Comparison of ENCODE assay signal across 33 cellular contexts in genomic region chr4:19117022-19117421, GRCh38.
"Had no signal": no experiment of that assay in that cellular context is flagged by ENCODE, and none has a peak within 500 bp of the region (broad histone marks: within the 10 kb centered on the region; RNA-seq: fewer than 3 reads in every experiment).

No MANE protein-coding gene starts in this region.

- H3K27ac ChIP-seq: adrenal gland, body of pancreas, brain microvascular endothelial cell, breast epithelium, VCaP had no signal

- DNase-seq: activated B cell treated with CpG ODN at 0.5 μM for 24 hours; activated CD4-positive, alpha-beta memory T cell treated with anti-CD3 and anti-CD28 coated beads for 36 hours; activated CD4-positive, alpha-beta T cell treated with anti-CD3 and anti-CD28 coated beads for 4 hours; activated CD4-positive, alpha-beta T cell treated with anti-CD3 and anti-CD28 coated beads, Interleukin-2, amount 10 ng/mL, durations not matched to agents 24 days and 14 days; activated CD4-positive, alpha-beta T cell treated with anti-CD3 and anti-CD28 coated beads, Interleukin-2, amount 50 U/mL, for 1 hour; activated CD4-positive, alpha-beta T cell treated with anti-CD3 and anti-CD28 coated beads, Interleukin-2, amount 50 U/mL, for 4 hours; activated CD4-positive, CD25-positive, alpha-beta regulatory T cell treated with anti-CD3 and anti-CD28 coated beads, Interleukin-2, amount 50 U/mL, for 72 hours; activated CD8-positive, alpha-beta memory T cell treated with anti-CD3 and anti-CD28 coated beads, Interleukin-2, amount 50 U/mL, for 4 hours; activated CD8-positive, alpha-beta T cell treated with anti-CD3 and anti-CD28 coated beads for 36 hours; activated effector memory CD4-positive, alpha-beta T cell treated with anti-CD3 and anti-CD28 coated beads, Interleukin-2, amount 50 U/mL, for 16 hours; activated gamma-delta T cell treated with Interleukin-2 at 50 U/mL for 16 hours; activated naive CD4-positive, alpha-beta T cell; activated naive CD4-positive, alpha-beta T cell treated with anti-CD3 and anti-CD28 coated beads for 36 hours; activated naive CD4-positive, alpha-beta T cell treated with anti-CD3 and anti-CD28 coated beads, Interleukin-2, amount 50 U/mL, for 16 hours; activated naive CD8-positive, alpha-beta T cell treated with anti-CD3 and anti-CD28 coated beads for 36 hours; activated T-cell treated with anti-CD3 and anti-CD28 coated beads for 4 hours; activated T-cell treated with anti-CD3 and anti-CD28 coated beads, Interleukin-2, amount 50 U/mL, for 1 hour; activated T-cell treated with anti-CD3 and anti-CD28 coated beads, Interleukin-2, amount 50 U/mL, for 4 hours; activated T-cell treated with anti-CD3 and anti-CD28 coated beads, Interleukin-2, amount 50 U/mL, for 72 hours; adrenal gland; amniotic stem cell; aorta; body of pancreas; brain microvascular endothelial cell; central memory CD4-positive, alpha-beta T cell; T-helper 2 cell; T-helper 9 cell had no signal

- H3K4me1 ChIP-seq: adrenal gland, body of pancreas, breast epithelium had no signal

- ATAC-seq: activated CD8-positive, alpha-beta T cell treated with anti-CD3 and anti-CD28 coated beads for 36 hours; activated naive CD4-positive, alpha-beta T cell treated with anti-CD3 and anti-CD28 coated beads, Interleukin-2, amount 50 U/mL, for 72 hours; activated T-cell treated with anti-CD3 and anti-CD28 coated beads, Interleukin-2, amount 50 U/mL, for 4 hours; activated T-cell treated with anti-CD3 and anti-CD28 coated beads, Interleukin-2, amount 50 U/mL, for 72 hours; activated T-helper 17 cell treated with anti-CD3 and anti-CD28 coated beads, Interleukin-2, amount 50 U/mL, for 72 hours; body of pancreas had no signal

- H3K9me3 ChIP-seq: adrenal gland, body of pancreas, breast epithelium had no signal

- FAIRE-seq: astrocyte, TTC549 had no signal

- H3K4me3 ChIP-seq: adrenal gland, body of pancreas, breast epithelium had no signal

- H3K36me3 ChIP-seq: adrenal gland, brain microvascular endothelial cell, breast epithelium had no signal

- H3K27me3 ChIP-seq: adrenal gland, body of pancreas, brain microvascular endothelial cell, breast epithelium had no signal
